Comparison of ENCODE assay signal across 20 cellular contexts in the genomic region with DNA sequence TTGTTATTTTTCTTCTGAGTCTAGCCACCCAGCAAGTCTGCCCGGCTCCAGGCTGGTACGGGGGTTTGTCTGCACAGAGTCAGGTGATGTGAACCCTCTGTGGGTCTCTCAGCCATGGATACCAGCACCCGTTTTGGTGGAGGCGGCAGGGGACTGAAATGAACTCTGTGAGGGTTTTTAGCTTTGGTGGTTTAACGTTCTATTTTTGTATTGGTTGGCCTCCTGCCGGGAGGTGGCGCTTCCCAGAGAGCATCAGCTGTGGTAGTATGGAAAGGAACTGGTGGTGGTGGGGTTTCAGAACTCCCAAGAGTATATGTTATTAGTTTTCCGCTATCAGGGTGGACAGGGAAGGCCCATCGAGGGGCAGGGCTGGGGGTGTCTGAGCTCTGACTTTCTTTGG. TPM values are rescaled to one million over a fixed set of nuclear protein-coding genes. Genes with fewer than 3 reads are reported as not detected.
DNase-seq lines count a peak whose midpoint lies in the region; ATAC-seq and TF ChIP-seq lines count a peak whose summit lies in the region.
"Had no signal": no experiment of that assay in that cellular context is flagged by ENCODE, and none has a peak within 500 bp of the region (broad histone marks: within the 10 kb centered on the region; RNA-seq: fewer than 3 reads in every experiment).

No MANE protein-coding gene starts in this region.

- CTCF ChIA-PET in GM10248 (lab: Yijun Ruan, JAX): interaction anchor here (0.9 kb wide), 1 partner anchor 122 kb away, joined by 3 read pairs; no protein-coding TSS in a partner anchor

- in situ Hi-C loops in G401 (cut with HindIII; ENCODE audit: low sequenced_read_pairs): no loop called here

- peak; percentile 13 for DNase-seq in activated CD8-positive, alpha-beta memory T cell treated with anti-CD3 and anti-CD28 coated beads, Interleukin-2, amount 50 U/mL, for 48 hours
- no peak for DNase-seq in activated CD8-positive, alpha-beta memory T cell treated with anti-CD3 and anti-CD28 coated beads for 24 hours
- DNase-seq in islet precursor cell (peak; percentile 22), omental fat pad (ENCODE audit: low spot score) (peak; percentile 13), GM10248 (ENCODE audit: extremely low spot score) (no peak), G401 (ENCODE audit: low spot score) (no peak)
- DNase-seq: 8988T; ACHN; AML-193; BE2C; CD4-positive, alpha-beta T cell; CD8-positive, alpha-beta memory T cell; DMS 273 treated with DMSO at 0.1 percent for 48 hours; DMS79; EL; GF-D8; GOT3; HCEC 1CT had no signal

- POLR2A ChIA-PET in GM10248 (lab: Yijun Ruan, JAX): no interaction called here

- ATAC-seq in omental fat pad (ENCODE audit: low FRiP score): no peak
- ATAC-seq in HG03108 (IDR thresholded peaks at IDR 0.05; ENCODE audit: unreplicated experiment): no peak
- ATAC-seq: A549 had no signal

- no peak for TF ChIP-seq CTCF in omental fat pad (IDR thresholded peaks at IDR 0.05)
- TF ChIP-seq CTCF in GM10248 (IDR thresholded peaks at IDR 0.05; ENCODE audit: control extremely low read depth, extremely low read depth, low read depth, missing control alignments): no peak

RNA-seq across cellular contexts. Expression of a gene that starts 5.3 kb away (rescaled TPM):
- total RNA-seq in omental fat pad: not detected
- total RNA-seq in G401 (2014; rRNA removed; shearing (Covaris generic)): not detected in 2 replicates
- total RNA-seq: CD4-positive, alpha-beta T cell; CD8-positive, alpha-beta memory T cell had no signal

RNA-seq across cellular contexts. Expression of a gene that starts 25.2 kb away (rescaled TPM):
- 1 to 10 TPM in 1 of 4 donors, under 1 TPM in 3; 0.24 to 4.3 (median 0.48) TPM for total RNA-seq in omental fat pad
- total RNA-seq in G401 (2014; rRNA removed; shearing (Covaris generic)): not detected in 2 replicates
- total RNA-seq: CD4-positive, alpha-beta T cell; CD8-positive, alpha-beta memory T cell had no signal

RNA-seq across cellular contexts. Expression of a gene that starts 46.7 kb away (rescaled TPM):
- total RNA-seq in omental fat pad: not detected
- total RNA-seq in G401 (2014; rRNA removed; shearing (Covaris generic)): not detected in 2 replicates
- total RNA-seq: CD4-positive, alpha-beta T cell; CD8-positive, alpha-beta memory T cell had no signal

RNA-seq across cellular contexts. Expression of a gene that starts 56.2 kb away (rescaled TPM):
- total RNA-seq in omental fat pad: 100 to 1,000 TPM; 111 to 209 (median 125) TPM
- total RNA-seq in G401 (2014; rRNA removed; shearing (Covaris generic)): not detected in 2 replicates
- total RNA-seq: CD4-positive, alpha-beta T cell; CD8-positive, alpha-beta memory T cell had no signal

Comparison
In these comparisons a context has a peak if more than half of its experiments do, and no peak if none do; other contexts are left out.
1. DNase-seq: peak in activated CD8-positive, alpha-beta memory T cell treated with anti-CD3 and anti-CD28 coated beads, Interleukin-2, amount 50 U/mL, for 48 hours (single experiment), islet precursor cell (single experiment) and omental fat pad (single experiment); none in activated CD8-positive, alpha-beta memory T cell treated with anti-CD3 and anti-CD28 coated beads for 24 hours (single experiment), GM10248 (single experiment) and G401 (single experiment).